ENCODE assay signal across 1 cellular context in the genomic region with DNA sequence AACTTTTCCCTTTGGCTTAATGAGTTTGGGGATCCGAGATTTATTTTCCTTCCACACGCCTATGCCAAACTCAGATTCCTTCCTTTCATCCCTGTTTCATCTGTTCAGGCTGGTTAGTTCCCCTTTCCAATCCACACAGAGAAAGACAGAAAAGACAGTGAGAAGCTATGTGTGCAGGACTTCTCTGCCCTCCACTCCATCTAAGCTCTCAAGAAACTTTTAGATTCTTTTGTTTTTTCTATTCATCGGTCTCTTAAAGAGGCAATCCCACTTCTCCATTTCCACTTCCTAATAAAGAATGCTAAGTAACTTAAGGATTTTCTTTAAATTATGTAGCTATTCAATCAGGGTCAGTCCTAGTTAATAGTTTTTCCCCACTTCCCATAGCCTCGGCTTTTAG.
TF ChIP-seq lines count a peak whose summit lies in the region.

No MANE protein-coding gene starts in this region.

TF ChIP-seq in liver, 16 proteins besides CTCF, POLR2A, EP300 and RAD21 (continued from another document):
- TF ChIP-seq, protein P1, sequence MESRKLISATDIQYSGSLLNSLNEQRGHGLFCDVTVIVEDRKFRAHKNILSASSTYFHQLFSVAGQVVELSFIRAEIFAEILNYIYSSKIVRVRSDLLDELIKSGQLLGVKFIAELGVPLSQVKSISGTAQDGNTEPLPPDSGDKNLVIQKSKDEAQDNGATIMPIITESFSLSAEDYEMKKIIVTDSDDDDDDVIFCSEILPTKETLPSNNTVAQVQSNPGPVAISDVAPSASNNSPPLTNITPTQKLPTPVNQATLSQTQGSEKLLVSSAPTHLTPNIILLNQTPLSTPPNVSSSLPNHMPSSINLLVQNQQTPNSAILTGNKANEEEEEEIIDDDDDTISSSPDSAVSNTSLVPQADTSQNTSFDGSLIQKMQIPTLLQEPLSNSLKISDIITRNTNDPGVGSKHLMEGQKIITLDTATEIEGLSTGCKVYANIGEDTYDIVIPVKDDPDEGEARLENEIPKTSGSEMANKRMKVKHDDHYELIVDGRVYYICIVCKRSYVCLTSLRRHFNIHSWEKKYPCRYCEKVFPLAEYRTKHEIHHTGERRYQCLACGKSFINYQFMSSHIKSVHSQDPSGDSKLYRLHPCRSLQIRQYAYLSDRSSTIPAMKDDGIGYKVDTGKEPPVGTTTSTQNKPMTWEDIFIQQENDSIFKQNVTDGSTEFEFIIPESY (IDR thresholded peaks at IDR 0.05), result no peak
- TF ChIP-seq FOXA1 (IDR thresholded peaks at IDR 0.05) (no peak), NR2F2 (IDR thresholded peaks at IDR 0.05) (no peak)
TF ChIP-seq in liver: peak in this region for 0.
